In the genomic region with DNA sequence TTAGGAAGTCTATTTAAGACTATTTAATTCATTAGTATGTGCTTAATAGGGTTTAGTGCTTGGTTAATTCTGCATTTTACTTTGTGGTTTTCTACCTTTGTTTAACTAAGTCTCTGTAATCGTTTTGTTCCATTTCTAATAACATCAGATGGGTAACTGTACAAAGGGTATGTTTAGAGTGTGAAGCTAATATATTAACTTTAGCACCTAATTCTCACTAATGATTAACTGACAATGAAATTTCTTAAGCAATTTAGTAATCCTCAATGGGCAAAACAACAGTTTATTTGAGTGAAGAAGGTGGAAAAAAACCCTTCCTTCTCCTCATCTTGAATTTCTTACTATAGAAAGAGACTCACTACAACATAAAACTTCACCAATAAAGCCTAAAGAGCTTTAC, we compare ENCODE assay signal across 5 cellular contexts.
"Had no signal": no experiment of that assay in that cellular context is flagged by ENCODE, and none has a peak within 500 bp of the region (broad histone marks: within the 10 kb centered on the region; RNA-seq: fewer than 3 reads in every experiment).

No MANE protein-coding gene starts in this region.

- H2AFZ ChIP-seq: GM23338 had no signal

- DNase-seq: H9, HCEC 1CT, IMR-90, KBM-7 had no signal

- H3K4me3 ChIP-seq: GM23338 had no signal

- H3K4me3 Mint-ChIP-seq: GM23338, H9 had no signal

- H3K4me1 Mint-ChIP-seq: GM23338 had no signal

- H3K9me3 Mint-ChIP-seq: GM23338 had no signal

- ATAC-seq: GM23338 had no signal

- H3K4me2 ChIP-seq: GM23338 had no signal

- H3K27ac Mint-ChIP-seq: GM23338, H9 had no signal
